ENCODE assay signal across 8 cellular contexts in genomic region chr7:50534690-50535290, GRCh38. TPM values are rescaled to one million over a fixed set of nuclear protein-coding genes. Genes with fewer than 3 reads are reported as not detected.
DNase-seq lines count a peak whose midpoint lies in the region; ATAC-seq and TF ChIP-seq lines count a peak whose summit lies in the region.

No MANE protein-coding gene starts in this region.

- H3K9me3 ChIP-seq in BLaER1 treated with 17β-estradiol and CSF1 and Interleukin-3, amounts not matched to agents 10 nM and 100 nM (replicated peaks in 1 of 11): no peaks in the 10 kb centered on the region
- 0 out of 2 replicates have a peak, but pooled peaks cover 3% of the 10 kb centered on the region for H3K9me3 ChIP-seq in HUES6 (ENCODE audit: control insufficient read depth, insufficient read depth, low read depth, low read length)
- H3K9me3 ChIP-seq in HAP-1: no peaks in the 10 kb centered on the region

- H3K4me3 Mint-ChIP-seq in T-cell: no peak overlapping the region

- peaks cover 0 to 5% (median 0%) of the 10 kb centered on the region in 3 donors for H3K4me1 Mint-ChIP-seq in T-cell

- peaks cover 9 to 12% of the 10 kb centered on the region in 2 donors for H3K27me3 Mint-ChIP-seq in T-cell

- H3K27ac Mint-ChIP-seq in T-cell: no peak overlapping the region

- no peaks in the 10 kb centered on the region for H3K36me3 ChIP-seq in BLaER1 treated with 17β-estradiol and CSF1 and Interleukin-3, amounts not matched to agents 10 nM and 100 nM
- H3K36me3 ChIP-seq in HUES6 (ENCODE audit: control insufficient read depth, insufficient read depth, low read length) (no peaks in the 10 kb centered on the region), HAP-1 (replicated peaks) (no peaks in the 10 kb centered on the region)

- H4K20me1 ChIP-seq in BLaER1 treated with 17β-estradiol and CSF1 and Interleukin-3, amounts not matched to agents 10 nM and 100 nM: no peaks in the 10 kb centered on the region

- CTCF ChIA-PET in T-cell (lab: Charles Lee): interaction anchor here in 1 of 2 donors (0.6 kb wide), 1 partner anchor 25 kb away, joined by 4 read pairs; no protein-coding TSS in a partner anchor

- in situ Hi-C loops in HAP-1 (cut with MboI; ENCODE audit: low sequenced_read_pairs): no loop called here

- H3K36me3 Mint-ChIP-seq in T-cell: no peaks in the 10 kb centered on the region

- no peak for TF ChIP-seq CTCF in GM10266 (IDR thresholded peaks at IDR 0.05; ENCODE audit: control insufficient read depth, insufficient read depth, low read depth, missing control alignments)

- H3K27ac ChIP-seq in BLaER1 treated with 17β-estradiol and CSF1 and Interleukin-3, amounts not matched to agents 10 nM and 100 nM: peak overlapping the region in 3 of 11 experiments; percentile 20 to 40 (median 35); a peak in 5 of 22 replicates
- H3K27ac ChIP-seq in HUES6 (ENCODE audit: low read depth, low read length): no peak overlapping the region; the same call in 1 of the 2 replicates

- H3K4me1 ChIP-seq in BLaER1 treated with 17β-estradiol and CSF1 and Interleukin-3, amounts not matched to agents 10 nM and 100 nM: peaks cover 0 to 17% (median 5%) of the 10 kb centered on the region in 10 experiments; a peak in 10 of 20 replicates
- peaks cover 20% of the 10 kb centered on the region for H3K4me1 ChIP-seq in HUES6 (ENCODE audit: control insufficient read depth, insufficient read depth, low read length)
- no peaks in the 10 kb centered on the region for H3K4me1 ChIP-seq in HAP-1

- POLR2A ChIA-PET in T-cell (lab: Charles Lee): no interaction called here

- peak; percentile 53 for ATAC-seq in left lobe of liver
- no peak for ATAC-seq in T-cell (replicated peaks in 1 of 4)

- H3K9ac ChIP-seq in BLaER1 treated with 17β-estradiol and CSF1 and Interleukin-3, amounts not matched to agents 10 nM and 100 nM: no peak overlapping the region
- peak overlapping the region; percentile 17 for H3K9ac ChIP-seq in HUES6 (ENCODE audit: low read length)

- DNase-seq in activated T-cell treated with anti-CD3 and anti-CD28 coated beads, Interleukin-2, amount 50 U/mL, for 48 hours: peak; percentile 29 to 35
- no peak for DNase-seq in left lobe of liver (ENCODE audit: low spot score)
- no peak for DNase-seq in HAP-1 (ENCODE audit: low spot score in 2 of 2)
- DNase-seq in GM10266 (ENCODE audit: extremely low spot score): no peak
- no peak for DNase-seq in T-cell
- DNase-seq in effector CD8-positive, alpha-beta T cell (lab: John Stamatoyannopoulos, UW): no peak

- no peaks in the 10 kb centered on the region for H3K9me3 Mint-ChIP-seq in T-cell

- no peak overlapping the region for H3K4me3 ChIP-seq in BLaER1 treated with 17β-estradiol and CSF1 and Interleukin-3, amounts not matched to agents 10 nM and 100 nM
- H3K4me3 ChIP-seq in HUES6 (ENCODE audit: low read depth, low read length) (no peak overlapping the region), HAP-1 (no peak overlapping the region)

- no peaks in the 10 kb centered on the region for H3K27me3 ChIP-seq in BLaER1 treated with 17β-estradiol and CSF1 and Interleukin-3, amounts not matched to agents 10 nM and 100 nM
- H3K27me3 ChIP-seq in HUES6 (ENCODE audit: control insufficient read depth, insufficient read depth, low read length): no peaks in the 10 kb centered on the region
- no peaks in the 10 kb centered on the region for H3K27me3 ChIP-seq in HAP-1 (ENCODE audit: low read depth)

- peak overlapping the region in 6 of 11 experiments; percentile 8 to 69 (median 52); a peak in 10 of 22 replicates for H3K4me2 ChIP-seq in BLaER1 treated with 17β-estradiol and CSF1 and Interleukin-3, amounts not matched to agents 10 nM and 100 nM

RNA-seq across cellular contexts. Expression of gene DDC, which starts 30.4 kb away (rescaled TPM):
- total RNA-seq in left lobe of liver (48.6 TPM), T-cell (not detected)

Comparison
In these comparisons a context has a peak if more than half of its experiments do, and no peak if none do; other contexts are left out.
1. DNase-seq: peak in activated T-cell treated with anti-CD3 and anti-CD28 coated beads, Interleukin-2, amount 50 U/mL, for 48 hours (2 of 2); none in left lobe of liver (single experiment), HAP-1 (0 of 2), GM10266 (single experiment), T-cell (0 of 34) and effector CD8-positive, alpha-beta T cell (single experiment).
2. RNA of gene DDC, which starts 30.4 kb away (total RNA-seq): 48.6 TPM in left lobe of liver (single experiment); not detected in T-cell; every median in the first group is over 10 times any median in the second.